In genomic region chr6:133637874-133638273, GRCh38 we compare ENCODE assay signal across 22 cellular contexts.
DNase-seq lines count a peak whose midpoint lies in the region; TF ChIP-seq lines count a peak whose summit lies in the region.
"Had no signal": no experiment of that assay in that cellular context is flagged by ENCODE, and none has a peak within 500 bp of the region (broad histone marks: within the 10 kb centered on the region; RNA-seq: fewer than 3 reads in every experiment).

No MANE protein-coding gene starts in this region.

- H3K27me3 ChIP-seq in H7 (ENCODE audit: control insufficient read depth, insufficient read depth, low read length) (no peaks in the 10 kb centered on the region), stomach (no peaks in the 10 kb centered on the region)
- H3K27me3 ChIP-seq: BLaER1 treated with 17β-estradiol and CSF1 and Interleukin-3, amounts not matched to agents 10 nM and 100 nM had no signal

- H3K4me1 Mint-ChIP-seq in mesothelial cell of epicardium, result peaks cover 11% of the 10 kb centered on the region
- H3K4me1 Mint-ChIP-seq in glutamatergic neuron (ENCODE audit: low read depth, unreplicated experiment), result peaks cover 5% of the 10 kb centered on the region
- H3K4me1 Mint-ChIP-seq: activated CD8-positive, alpha-beta memory T cell treated with anti-CD3 and anti-CD28 coated beads, Interleukin-2, amount 10 ng/mL, durations not matched to agents 7 days and 5 days; nephron progenitor cell had no signal

- H3K4me3 ChIP-seq in H7 (ENCODE audit: insufficient read depth, low read depth, low read length) (no peak overlapping the region), stomach (no peak overlapping the region)
- H3K4me3 ChIP-seq: BLaER1 treated with 17β-estradiol and CSF1 and Interleukin-3, amounts not matched to agents 10 nM and 100 nM had no signal

- no peak for TF ChIP-seq POLR2A in stomach (IDR thresholded peaks at IDR 0.05)

- no peak for TF ChIP-seq CTCF in mesothelial cell of epicardium (IDR thresholded peaks at IDR 0.05; ENCODE audit: unreplicated experiment)
- no peak for TF ChIP-seq CTCF in stomach (IDR thresholded peaks at IDR 0.05)
- no peak for TF ChIP-seq CTCF in glutamatergic neuron (IDR thresholded peaks at IDR 0.05; ENCODE audit: partially characterized antibody, unreplicated experiment)

- WGBS in stomach, 5 donors, result 51 to 75% (median 73%) methylated on average over 6 of the region's 6 CpGs

- no peak for TF ChIP-seq EP300 in stomach (IDR thresholded peaks at IDR 0.05)

- no peaks in the 10 kb centered on the region for H3K27me3 Mint-ChIP-seq in mesothelial cell of epicardium (ENCODE audit: low read depth)
- H3K27me3 Mint-ChIP-seq in glutamatergic neuron (ENCODE audit: unreplicated experiment), result no peaks in the 10 kb centered on the region
- H3K27me3 Mint-ChIP-seq: activated CD8-positive, alpha-beta memory T cell treated with anti-CD3 and anti-CD28 coated beads, Interleukin-2, amount 10 ng/mL, durations not matched to agents 7 days and 5 days had no signal

- H3K4me3 Mint-ChIP-seq in mesothelial cell of epicardium, result no peak overlapping the region
- H3K4me3 Mint-ChIP-seq in glutamatergic neuron (ENCODE audit: unreplicated experiment), result no peak overlapping the region
- H3K4me3 Mint-ChIP-seq: activated CD8-positive, alpha-beta memory T cell treated with anti-CD3 and anti-CD28 coated beads, Interleukin-2, amount 10 ng/mL, durations not matched to agents 7 days and 5 days; activated naive CD4-positive, alpha-beta T cell treated with anti-CD3 and anti-CD28 coated beads for 36 hours; nephron progenitor cell; T-helper 2 cell treated with Interferon-gamma antibody and Interleukin-4, amounts not matched to agents 5 μg/mL and 100 μg/mL, for 36 hours had no signal

- peaks cover 0 to 12% (median 0%) of the 10 kb centered on the region in 4 donors for H3K4me1 ChIP-seq in stomach
- H3K4me1 ChIP-seq: BLaER1 treated with 17β-estradiol and CSF1 and Interleukin-3, amounts not matched to agents 10 nM and 100 nM had no signal

- intact Hi-C loops in stomach (cut with DNase I; ENCODE audit: low total_unique reads), result no loop called here

- H3K27ac Mint-ChIP-seq in mesothelial cell of epicardium (peak overlapping the region; percentile 43), glutamatergic neuron (ENCODE audit: unreplicated experiment) (no peak overlapping the region)
- H3K27ac Mint-ChIP-seq: activated CD8-positive, alpha-beta memory T cell treated with anti-CD3 and anti-CD28 coated beads, Interleukin-2, amount 10 ng/mL, durations not matched to agents 7 days and 5 days; activated naive CD4-positive, alpha-beta T cell treated with anti-CD3 and anti-CD28 coated beads for 36 hours; nephron progenitor cell; T-helper 2 cell treated with Interferon-gamma antibody and Interleukin-4, amounts not matched to agents 5 μg/mL and 100 μg/mL, for 36 hours had no signal

- peak overlapping the region in 4 of 5 donors; percentile 44 to 71 (median 56) for H3K27ac ChIP-seq in stomach
- H3K27ac ChIP-seq: BLaER1 treated with 17β-estradiol and CSF1 and Interleukin-3, amounts not matched to agents 10 nM and 100 nM; WERI-Rb-1 had no signal

- H3K36me3 ChIP-seq in H7 (replicated peaks; ENCODE audit: control insufficient read depth, insufficient read depth, low read length), result no peaks in the 10 kb centered on the region
- H3K36me3 ChIP-seq in stomach, result no peaks in the 10 kb centered on the region
- H3K36me3 ChIP-seq: BLaER1 treated with 17β-estradiol and CSF1 and Interleukin-3, amounts not matched to agents 10 nM and 100 nM; WERI-Rb-1 had no signal

- H3K9me3 Mint-ChIP-seq in mesothelial cell of epicardium (peaks cover 20% of the 10 kb centered on the region), glutamatergic neuron (ENCODE audit: unreplicated experiment) (peaks cover 4% of the 10 kb centered on the region)
- H3K9me3 Mint-ChIP-seq: activated naive CD4-positive, alpha-beta T cell treated with anti-CD3 and anti-CD28 coated beads for 36 hours; T-helper 2 cell treated with Interferon-gamma antibody and Interleukin-4, amounts not matched to agents 5 μg/mL and 100 μg/mL, for 36 hours had no signal

- DNase-seq in H7 (peak; percentile 11), cerebellum (ENCODE audit: low spot score) (peak; percentile 33), mesothelial cell of epicardium (ENCODE audit: low spot score in 2 of 2, unreplicated experiment in 2 of 2) (no peak), stomach (no peak), glutamatergic neuron (no peak), NCI-H345 (lab: John Stamatoyannopoulos, UW) (no peak), GM03348 (ENCODE audit: low spot score) (no peak)
- no peak for DNase-seq in activated CD8-positive, alpha-beta memory T cell treated with anti-CD3 and anti-CD28 coated beads, Interleukin-2, amount 50 U/mL, for 4 hours
- DNase-seq: ACHN; activated CD4-positive, alpha-beta T cell treated with anti-CD3 and anti-CD28 coated beads, Interleukin-2, amount 50 U/mL, for 1 hour; activated CD8-positive, alpha-beta memory T cell treated with anti-CD3 and anti-CD28 coated beads, Interleukin-2, amount 10 ng/mL, durations not matched to agents 7 days and 5 days; activated naive CD4-positive, alpha-beta T cell treated with anti-CD3 and anti-CD28 coated beads for 36 hours; amygdala; DMS79 treated with DMSO at 0.1 percent for 48 hours; Karpas-422; NCI-H1694; nephron progenitor cell; RPMI8226; stimulated activated CD8-positive, alpha-beta memory T cell treated with anti-CD3 and anti-CD28 coated beads, Interleukin-4, amount 100 ng/mL, for 48 hours; WERI-Rb-1 had no signal

- H3K36me3 Mint-ChIP-seq in mesothelial cell of epicardium (no peaks in the 10 kb centered on the region), glutamatergic neuron (ENCODE audit: unreplicated experiment) (no peaks in the 10 kb centered on the region)
- H3K36me3 Mint-ChIP-seq: activated CD8-positive, alpha-beta memory T cell treated with anti-CD3 and anti-CD28 coated beads, Interleukin-2, amount 10 ng/mL, durations not matched to agents 7 days and 5 days had no signal

- no peaks in the 10 kb centered on the region for H3K9me3 ChIP-seq in stomach

Comparison
In these comparisons a context has a peak if more than half of its experiments do, and no peak if none do; other contexts are left out.
1. DNase-seq: peak in H7 (single experiment) and cerebellum (single experiment); none in mesothelial cell of epicardium (0 of 2), stomach (single experiment), glutamatergic neuron (single experiment), NCI-H345 (single experiment), GM03348 (single experiment) and activated CD8-positive, alpha-beta memory T cell treated with anti-CD3 and anti-CD28 coated beads, Interleukin-2, amount 50 U/mL, for 4 hours (single experiment).